ENCODE assay signal across 23 cellular contexts in genomic region chr10:132207536-132208488, GRCh38.
"Had no signal": no experiment of that assay in that cellular context is flagged by ENCODE, and none has a peak within 500 bp of the region (broad histone marks: within the 10 kb centered on the region; RNA-seq: fewer than 3 reads in every experiment).

No MANE protein-coding gene starts in this region.

- H3K27me3 ChIP-seq: esophagus squamous epithelium, hepatocyte, uterus had no signal

- H3K36me3 ChIP-seq: esophagus squamous epithelium, thoracic aorta, uterus had no signal

- H3K4me2 ChIP-seq: hepatocyte had no signal

- H3K4me3 ChIP-seq: esophagus squamous epithelium, hepatocyte, lung, skin epidermis, thoracic aorta, uterus had no signal

- H3K9me3 ChIP-seq: esophagus squamous epithelium, thoracic aorta, uterus had no signal

- ATAC-seq: activated CD8-positive, alpha-beta T cell treated with anti-CD3 and anti-CD28 coated beads for 36 hours; activated naive CD4-positive, alpha-beta T cell treated with anti-CD3 and anti-CD28 coated beads, Interleukin-2, amount 50 U/mL, for 72 hours; activated T-cell treated with anti-CD3 and anti-CD28 coated beads, Interleukin-2, amount 50 U/mL, for 4 hours; activated T-helper 17 cell treated with anti-CD3 and anti-CD28 coated beads, Interleukin-2, amount 50 U/mL, for 72 hours; natural killer cell; sciatic nerve; stimulated activated effector memory CD8-positive, alpha-beta T cell treated with anti-CD3 and anti-CD28 coated beads, Interleukin-12 subunit alpha, Interleukin-12 subunit beta, amount 100 ng/mL, for 72 hours; T-helper 17 cell had no signal

- DNase-seq: activated CD4-positive, alpha-beta T cell treated with anti-CD3 and anti-CD28 coated beads for 1 hour; activated CD4-positive, alpha-beta T cell treated with anti-CD3 and anti-CD28 coated beads, Interleukin-2, amount 10 ng/mL, durations not matched to agents 7 days and 5 days; activated CD8-positive, alpha-beta T cell treated with anti-CD3 and anti-CD28 coated beads for 36 hours; activated naive CD4-positive, alpha-beta T cell; activated T-cell treated with anti-CD3 and anti-CD28 coated beads, Interleukin-2, amount 50 U/mL, for 4 hours; dermis blood vessel endothelial cell; effector CD4-positive, alpha-beta T cell; esophagus squamous epithelium; foreskin melanocyte; mesendoderm; natural killer cell; stimulated activated CD4-positive, alpha-beta T cell treated with anti-CD3 and anti-CD28 coated beads, Interleukin-4, amount 100 ng/mL, for 24 hours; T-helper 17 cell; trophoblast cell; uterus had no signal

- H3K4me1 ChIP-seq: esophagus squamous epithelium, uterus had no signal

- H2AFZ ChIP-seq: hepatocyte had no signal

- H3K27ac ChIP-seq: esophagus squamous epithelium, hepatocyte, skin epidermis, thoracic aorta, uterus had no signal
